Comparison of ENCODE assay signal across 8 cellular contexts in the genomic region with DNA sequence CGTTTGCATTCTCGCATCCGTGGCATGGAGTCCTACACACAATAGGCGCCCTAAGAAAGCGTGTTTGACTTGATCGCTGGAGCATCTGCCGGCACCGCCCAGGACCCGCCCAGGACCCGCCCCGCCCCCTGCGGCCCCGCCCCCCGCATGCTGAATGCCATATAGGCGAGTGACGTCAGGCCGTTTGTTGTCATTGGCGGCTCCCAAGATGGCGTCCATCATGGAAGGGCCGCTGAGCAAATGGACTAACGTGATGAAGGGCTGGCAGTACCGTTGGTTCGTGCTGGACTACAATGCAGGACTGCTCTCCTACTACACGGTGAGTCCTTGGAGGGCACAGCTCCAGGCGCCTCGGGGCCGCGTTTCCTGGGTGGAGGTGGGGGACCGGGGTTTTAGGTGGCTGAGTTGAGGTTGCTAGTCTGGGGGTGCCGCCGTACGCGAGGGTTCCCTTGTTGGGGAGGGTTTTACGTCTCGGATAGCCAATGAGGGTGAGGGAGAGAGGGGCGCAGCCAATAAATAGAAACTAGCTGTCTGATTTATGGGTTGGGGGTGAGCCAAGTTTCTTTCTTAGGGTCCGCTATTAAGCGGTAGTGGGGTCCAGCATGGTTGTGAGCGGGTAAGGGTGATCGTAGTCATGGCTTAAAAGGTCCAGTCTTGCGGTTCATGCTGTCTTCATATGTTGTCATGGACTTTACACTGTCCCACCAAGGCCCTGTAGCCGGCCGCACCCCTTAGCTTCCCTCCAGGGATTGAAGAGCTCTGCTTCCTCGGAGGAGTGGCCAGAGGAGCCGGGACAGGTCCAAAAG. TPM values are rescaled to one million over a fixed set of nuclear protein-coding genes. Genes with fewer than 3 reads are reported as not detected.
DNase-seq lines count a peak whose midpoint lies in the region; ATAC-seq and TF ChIP-seq lines count a peak whose summit lies in the region.

A gene with protein sequence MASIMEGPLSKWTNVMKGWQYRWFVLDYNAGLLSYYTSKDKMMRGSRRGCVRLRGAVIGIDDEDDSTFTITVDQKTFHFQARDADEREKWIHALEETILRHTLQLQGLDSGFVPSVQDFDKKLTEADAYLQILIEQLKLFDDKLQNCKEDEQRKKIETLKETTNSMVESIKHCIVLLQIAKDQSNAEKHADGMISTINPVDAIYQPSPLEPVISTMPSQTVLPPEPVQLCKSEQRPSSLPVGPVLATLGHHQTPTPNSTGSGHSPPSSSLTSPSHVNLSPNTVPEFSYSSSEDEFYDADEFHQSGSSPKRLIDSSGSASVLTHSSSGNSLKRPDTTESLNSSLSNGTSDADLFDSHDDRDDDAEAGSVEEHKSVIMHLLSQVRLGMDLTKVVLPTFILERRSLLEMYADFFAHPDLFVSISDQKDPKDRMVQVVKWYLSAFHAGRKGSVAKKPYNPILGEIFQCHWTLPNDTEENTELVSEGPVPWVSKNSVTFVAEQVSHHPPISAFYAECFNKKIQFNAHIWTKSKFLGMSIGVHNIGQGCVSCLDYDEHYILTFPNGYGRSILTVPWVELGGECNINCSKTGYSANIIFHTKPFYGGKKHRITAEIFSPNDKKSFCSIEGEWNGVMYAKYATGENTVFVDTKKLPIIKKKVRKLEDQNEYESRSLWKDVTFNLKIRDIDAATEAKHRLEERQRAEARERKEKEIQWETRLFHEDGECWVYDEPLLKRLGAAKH (plus strand): TSS at position 190 of the 806 bp plus-strand sequence. CDS start 19 bp downstream, at position 209.

- DNase-seq in NCI-H1930 (lab: John Stamatoyannopoulos, UW) (peak; percentile 76 to 84), anterior cingulate cortex (lab: John Stamatoyannopoulos, UW) (peak; percentile 53 to 94 (median 87)), right cardiac atrium (peak; percentile 90 to 95 (median 93)), vagina (ENCODE audit: extremely low spot score in 2 of 2) (peak in 1 of 2 donors; percentile 97)

- H3K4me1 ChIP-seq in right cardiac atrium (ENCODE audit: control insufficient read depth, insufficient read depth, low read length), result peaks cover 8% of the 10 kb centered on the region
- no peaks in the 10 kb centered on the region for H3K4me1 ChIP-seq in rectal smooth muscle tissue (ENCODE audit: control insufficient read depth, insufficient read depth, low read length)
- H3K4me1 ChIP-seq in vagina, result peaks cover 52% of the 10 kb centered on the region

- H3K9me3 ChIP-seq in right cardiac atrium (ENCODE audit: control insufficient read depth, low read length) (no peaks in the 10 kb centered on the region), vagina (no peaks in the 10 kb centered on the region)

- H3K4me3 ChIP-seq in right cardiac atrium (ENCODE audit: low read length) (peak within 1 kb of the TSS; percentile 78), rectal smooth muscle tissue (ENCODE audit: low read length) (peak within 1 kb of the TSS; percentile 95), vagina (peak within 1 kb of the TSS; percentile 77 to 89)

- under 1% methylated on average over 45 of the region's 45 CpGs for WGBS in right cardiac atrium

- H3K9ac ChIP-seq in rectal smooth muscle tissue (ENCODE audit: low read length), result peak within 1 kb of the TSS; percentile 42

- peak; percentile 87 for ATAC-seq in GM18498 (IDR thresholded peaks at IDR 0.05; ENCODE audit: unreplicated experiment)
- ATAC-seq in HG02943 (IDR thresholded peaks at IDR 0.05; ENCODE audit: low read depth, unreplicated experiment), result peak; percentile 94
- ATAC-seq in right cardiac atrium, result peak; percentile 93 to 95

- TF ChIP-seq CTCF in vagina (IDR thresholded peaks at IDR 0.05), result no peak

- H3K27ac ChIP-seq in right cardiac atrium (ENCODE audit: low read length), result peak within 1 kb of the TSS; percentile 93
- peak within 1 kb of the TSS; percentile 92 for H3K27ac ChIP-seq in rectal smooth muscle tissue (ENCODE audit: low read depth, low read length)
- H3K27ac ChIP-seq in vagina, result peak within 1 kb of the TSS; percentile 93

- intact Hi-C loops in T-helper 2 cell treated with Interferon-gamma antibody and Interleukin-4, amounts not matched to agents 100 ng/mL and 5 ng/mL, for 36 hours (cut with micrococcal nuclease), result loop anchor here (1.0 to 5.0 kb wide), 5 partner anchors 48 to 1710 kb away; a partner anchor contains a TSS
- intact Hi-C loops in right cardiac atrium (cut with DNase I) (no loop called here), vagina (cut with DNase I) (no loop called here)

- H3K36me3 ChIP-seq in rectal smooth muscle tissue (ENCODE audit: control insufficient read depth, insufficient read depth, low read length), result no peaks in the 10 kb centered on the region
- no peaks in the 10 kb centered on the region for H3K36me3 ChIP-seq in vagina

- H3K27me3 ChIP-seq in right cardiac atrium (ENCODE audit: control insufficient read depth, insufficient read depth), result no peaks in the 10 kb centered on the region
- no peaks in the 10 kb centered on the region for H3K27me3 ChIP-seq in rectal smooth muscle tissue (ENCODE audit: control insufficient read depth, insufficient read depth, low read length)
- no peaks in the 10 kb centered on the region for H3K27me3 ChIP-seq in vagina

- TF ChIP-seq POLR2A in vagina (IDR thresholded peaks at IDR 0.05), result peak in 1 of 2 donors; percentile 83

RNA-seq across cellular contexts. Expression of the gene that starts here (rescaled TPM):
- total RNA-seq in T-helper 2 cell treated with Interferon-gamma antibody and Interleukin-4, amounts not matched to agents 100 ng/mL and 5 ng/mL, for 36 hours, result 40.5 and 54.5 TPM in 2 replicates
- 10 to 100 TPM; 55.3 to 68.8 (median 62.2) TPM for total RNA-seq in right cardiac atrium
- 46.1 TPM for polyA plus RNA-seq in right cardiac atrium
- 72.2 TPM for total RNA-seq in vagina
